In genomic region chr12:124780752-124781685, GRCh38 we compare ENCODE assay signal across 27 cellular contexts.
DNase-seq lines count a peak whose midpoint lies in the region; ATAC-seq and TF ChIP-seq lines count a peak whose summit lies in the region.
"Had no signal": no experiment of that assay in that cellular context is flagged by ENCODE, and none has a peak within 500 bp of the region (broad histone marks: within the 10 kb centered on the region; RNA-seq: fewer than 3 reads in every experiment).

No MANE protein-coding gene starts in this region.

- H3K4me1 ChIP-seq in adrenal gland (replicated peaks in 1 of 2) (peaks cover 20 to 41% of the 10 kb centered on the region in 2 donors), heart right ventricle (peaks cover 0 to 12% (median 5%) of the 10 kb centered on the region in 9 donors)
- H3K4me1 ChIP-seq: gastroesophageal sphincter, neural progenitor cell had no signal

- no peak for ATAC-seq in natural killer cell treated with Interleukin-12 subunit alpha and Interleukin-12 subunit beta and Interleukin-15 and Interleukin-18, amount 100 ng/mL, for 72 hours
- no peak for ATAC-seq in natural killer cell
- peak in 5 of 8 donors; percentile 22 to 52 (median 28) for ATAC-seq in heart right ventricle
- ATAC-seq in HG02798 (IDR thresholded peaks at IDR 0.05; ENCODE audit: poor library complexity, unreplicated experiment), result no peak
- no peak for ATAC-seq in HG03432 (IDR thresholded peaks at IDR 0.05; ENCODE audit: unreplicated experiment)
- ATAC-seq: CD8-positive, alpha-beta T cell; gastroesophageal sphincter; left colon; sciatic nerve had no signal

- H3K4me3 ChIP-seq in adrenal gland (no peak overlapping the region), heart right ventricle (no peak overlapping the region)
- H3K4me3 ChIP-seq: gastroesophageal sphincter, neural progenitor cell, stomach had no signal

- H3K27ac Mint-ChIP-seq in natural killer cell treated with Interleukin-12 subunit alpha and Interleukin-12 subunit beta and Interleukin-15 and Interleukin-18, amount 100 ng/mL, for 72 hours, result no peak overlapping the region
- no peak overlapping the region for H3K27ac Mint-ChIP-seq in natural killer cell
- H3K27ac Mint-ChIP-seq: activated CD4-positive, alpha-beta memory T cell treated with anti-CD3 and anti-CD28 coated beads, Interleukin-2, amount 10 ng/mL, durations not matched to agents 7 days and 5 days; activated naive CD4-positive, alpha-beta T cell treated with anti-CD3 and anti-CD28 coated beads for 36 hours; B cell; CD8-positive, alpha-beta T cell; immature natural killer cell; neural progenitor cell had no signal

- H3K27me3 ChIP-seq in adrenal gland (no peaks in the 10 kb centered on the region), heart right ventricle (no peaks in the 10 kb centered on the region)
- H3K27me3 ChIP-seq: gastroesophageal sphincter, neural progenitor cell, stomach had no signal

- intact Hi-C loops in natural killer cell (cut with micrococcal nuclease) (no loop called here), adrenal gland (cut with DNase I) (no loop called here), heart right ventricle (cut with DNase I) (loop anchor here in 1 of 10 donors (10.0 kb wide), 1 partner anchor 124 kb away; no protein-coding TSS in a partner anchor)

- H3K36me3 ChIP-seq in adrenal gland (replicated peaks in 1 of 2) (peaks cover 0 to 42% of the 10 kb centered on the region in 2 donors), heart right ventricle (peaks cover 0 to 27% (median 3%) of the 10 kb centered on the region in 9 donors)
- H3K36me3 ChIP-seq: neural progenitor cell had no signal

- H3K9me3 Mint-ChIP-seq in natural killer cell treated with Interleukin-12 subunit alpha and Interleukin-12 subunit beta and Interleukin-15 and Interleukin-18, amount 100 ng/mL, for 72 hours, result no peaks in the 10 kb centered on the region
- no peaks in the 10 kb centered on the region for H3K9me3 Mint-ChIP-seq in natural killer cell
- H3K9me3 Mint-ChIP-seq: activated CD4-positive, alpha-beta memory T cell treated with anti-CD3 and anti-CD28 coated beads, Interleukin-2, amount 10 ng/mL, durations not matched to agents 7 days and 5 days; activated naive CD4-positive, alpha-beta T cell treated with anti-CD3 and anti-CD28 coated beads for 36 hours; CD8-positive, alpha-beta T cell; H9; immature natural killer cell; neural progenitor cell had no signal

- no peak overlapping the region for H3K4me3 Mint-ChIP-seq in natural killer cell treated with Interleukin-12 subunit alpha and Interleukin-12 subunit beta and Interleukin-15 and Interleukin-18, amount 100 ng/mL, for 72 hours
- no peak overlapping the region for H3K4me3 Mint-ChIP-seq in natural killer cell
- H3K4me3 Mint-ChIP-seq: activated CD4-positive, alpha-beta memory T cell treated with anti-CD3 and anti-CD28 coated beads, Interleukin-2, amount 10 ng/mL, durations not matched to agents 7 days and 5 days; activated naive CD4-positive, alpha-beta T cell treated with anti-CD3 and anti-CD28 coated beads for 36 hours; B cell; CD8-positive, alpha-beta T cell; H9; immature natural killer cell; neural progenitor cell had no signal

- H3K36me3 Mint-ChIP-seq in natural killer cell treated with Interleukin-12 subunit alpha and Interleukin-12 subunit beta and Interleukin-15 and Interleukin-18, amount 100 ng/mL, for 72 hours, result no peaks in the 10 kb centered on the region
- H3K36me3 Mint-ChIP-seq in natural killer cell, result no peaks in the 10 kb centered on the region
- H3K36me3 Mint-ChIP-seq: immature natural killer cell had no signal

- peak; percentile 56 for DNase-seq in natural killer cell treated with Interleukin-12 subunit alpha and Interleukin-12 subunit beta and Interleukin-15 and Interleukin-18, amount 100 ng/mL, for 72 hours (ENCODE audit: low spot score)
- DNase-seq in natural killer cell (no peak), adrenal gland (peak; percentile 61 to 84 (median 81)), heart right ventricle (no peak), NK-92 (lab: John Stamatoyannopoulos, UW; ENCODE audit: unreplicated experiment) (no peak), GM03348 (ENCODE audit: low spot score) (no peak)
- DNase-seq: activated CD4-positive, alpha-beta memory T cell treated with anti-CD3 and anti-CD28 coated beads, Interleukin-2, amount 10 ng/mL, durations not matched to agents 7 days and 5 days; activated CD4-positive, alpha-beta T cell treated with anti-CD3 and anti-CD28 coated beads for 1 hour; activated CD8-positive, alpha-beta memory T cell treated with anti-CD3 and anti-CD28 coated beads, Interleukin-2, amount 50 U/mL, for 48 hours; activated naive CD4-positive, alpha-beta T cell treated with anti-CD3 and anti-CD28 coated beads for 36 hours; CD8-positive, alpha-beta T cell; H9; immature natural killer cell; Kasumi-1; left colon; mesendoderm; NCI-H146; stimulated activated CD4-positive, alpha-beta T cell treated with anti-CD3 and anti-CD28 coated beads, Interleukin-12 subunit alpha, Interleukin-12 subunit beta, amount 100 ng/mL, for 4 hours; stimulated activated CD4-positive, alpha-beta T cell treated with anti-CD3 and anti-CD28 coated beads, Interleukin-2, amount 100 ng/mL, for 48 hours; stomach had no signal

- TF ChIP-seq POLR2A in adrenal gland (IDR thresholded peaks at IDR 0.05), result peak in 1 of 2 donors; percentile 27

- H3K9me3 ChIP-seq in adrenal gland (replicated peaks in 1 of 3) (no peaks in the 10 kb centered on the region), heart right ventricle (no peaks in the 10 kb centered on the region)
- H3K9me3 ChIP-seq: gastroesophageal sphincter, stomach had no signal

- H3K27ac ChIP-seq in adrenal gland, result peak overlapping the region; percentile 38 to 91 (median 62)
- peak overlapping the region in 3 of 10 donors; percentile 33 to 52 (median 40) for H3K27ac ChIP-seq in heart right ventricle
- H3K27ac ChIP-seq: gastroesophageal sphincter, HL-60, neural progenitor cell, stomach had no signal

- H3K27me3 Mint-ChIP-seq in natural killer cell treated with Interleukin-12 subunit alpha and Interleukin-12 subunit beta and Interleukin-15 and Interleukin-18, amount 100 ng/mL, for 72 hours, result no peaks in the 10 kb centered on the region
- no peaks in the 10 kb centered on the region for H3K27me3 Mint-ChIP-seq in natural killer cell (ENCODE audit: low read depth in 2 of 2)
- H3K27me3 Mint-ChIP-seq: B cell had no signal

- peaks cover 0 to 5% of the 10 kb centered on the region in 2 donors for H3K4me1 Mint-ChIP-seq in natural killer cell treated with Interleukin-12 subunit alpha and Interleukin-12 subunit beta and Interleukin-15 and Interleukin-18, amount 100 ng/mL, for 72 hours (ENCODE audit: low read depth in 2 of 2)
- H3K4me1 Mint-ChIP-seq in natural killer cell, result no peaks in the 10 kb centered on the region
- H3K4me1 Mint-ChIP-seq: immature natural killer cell had no signal

- WGBS in adrenal gland, 4 donors, result 42 to 81% (median 69%) methylated on average over 10 to 16 of the region's 16 CpGs
- WGBS in heart right ventricle, 2 donors, result 83 to 87% methylated on average over 16 of the region's 16 CpGs

- TF ChIP-seq CTCF in natural killer cell (IDR thresholded peaks at IDR 0.05) (no peak), adrenal gland (IDR thresholded peaks at IDR 0.05) (no peak), heart right ventricle (IDR thresholded peaks at IDR 0.05) (no peak)

Comparison
In these comparisons a context has a peak if more than half of its experiments do, and no peak if none do; other contexts are left out.
1. DNase-seq: peak in natural killer cell treated with Interleukin-12 subunit alpha and Interleukin-12 subunit beta and Interleukin-15 and Interleukin-18, amount 100 ng/mL, for 72 hours (single experiment) and adrenal gland (7 of 7); none in natural killer cell (single experiment), heart right ventricle (0 of 2), NK-92 (single experiment) and GM03348 (single experiment).
2. ATAC-seq: peak in heart right ventricle (5 of 8); none in natural killer cell treated with Interleukin-12 subunit alpha and Interleukin-12 subunit beta and Interleukin-15 and Interleukin-18, amount 100 ng/mL, for 72 hours (0 of 2), natural killer cell (0 of 3), HG02798 (single experiment) and HG03432 (single experiment).